In genomic region chr6:150694889-150695288, GRCh38 we compare ENCODE assay signal across 13 cellular contexts.
"Had no signal": no experiment of that assay in that cellular context is flagged by ENCODE, and none has a peak within 500 bp of the region (broad histone marks: within the 10 kb centered on the region; RNA-seq: fewer than 3 reads in every experiment).

No MANE protein-coding gene starts in this region.

- H3K9me3 ChIP-seq: transverse colon, uterus had no signal

- H3K4me3 ChIP-seq: transverse colon, uterus had no signal

- FAIRE-seq: islet of Langerhans had no signal

- H3K27me3 ChIP-seq: foreskin keratinocyte, transverse colon, uterus had no signal

- H3K4me1 ChIP-seq: foreskin keratinocyte had no signal

- H3K27ac ChIP-seq: foreskin keratinocyte, transverse colon, uterus had no signal

- ATAC-seq: effector memory CD8-positive, alpha-beta T cell; foreskin keratinocyte; natural killer cell treated with Interleukin-12 subunit alpha and Interleukin-12 subunit beta and Interleukin-15 and Interleukin-18, amount 100 ng/mL, for 72 hours had no signal

- DNase-seq: activated CD4-positive, alpha-beta T cell treated with anti-CD3 and anti-CD28 coated beads for 1 hour; effector memory CD8-positive, alpha-beta T cell; foreskin keratinocyte; hippocampal formation; left cardiac atrium; retina; stimulated activated CD4-positive, alpha-beta T cell treated with anti-CD3 and anti-CD28 coated beads, Interleukin-2, amount 100 ng/mL, for 24 hours; T-helper 1 cell; T-helper 9 cell; transverse colon; uterus had no signal

- H3K36me3 ChIP-seq: transverse colon, uterus had no signal
